ENCODE assay signal across 8 cellular contexts in the genomic region with DNA sequence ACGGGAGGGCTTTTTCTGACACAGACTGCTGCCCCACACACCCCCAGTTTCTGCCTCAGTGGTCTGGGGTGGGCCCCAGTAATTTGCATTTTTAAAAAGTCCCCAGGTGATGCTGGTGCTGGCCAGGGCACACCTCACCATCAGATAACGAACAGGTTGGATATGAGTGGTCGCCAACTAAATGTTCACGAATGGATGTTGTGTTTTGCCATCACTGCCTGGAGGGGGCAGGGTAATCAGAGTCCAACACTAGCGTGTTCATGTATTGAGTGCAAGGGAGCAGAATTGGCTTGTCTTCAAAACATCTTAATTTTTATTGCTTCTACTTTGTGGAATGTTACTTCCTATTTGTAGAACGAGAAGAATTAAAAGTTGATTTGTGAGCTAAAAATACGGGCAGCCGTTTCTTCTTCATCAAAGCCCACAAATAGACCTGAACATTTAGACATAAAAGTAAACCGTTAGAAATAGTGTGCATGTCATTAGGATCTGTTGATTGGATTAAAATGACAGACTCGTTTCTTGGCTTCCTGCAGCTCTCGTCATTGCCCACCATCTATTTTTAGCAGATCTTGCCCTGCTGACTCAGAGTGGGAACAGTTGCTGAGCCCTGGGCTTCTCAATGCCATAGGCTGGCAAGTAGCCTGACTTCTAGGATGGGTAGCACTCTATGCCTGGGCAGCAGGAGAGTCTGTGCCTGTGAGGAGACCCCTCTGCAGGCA. TPM values are rescaled to one million over a fixed set of nuclear protein-coding genes. Genes with fewer than 3 reads are reported as not detected.
DNase-seq lines count a peak whose midpoint lies in the region; ATAC-seq, FAIRE-seq and TF ChIP-seq lines count a peak whose summit lies in the region.

No MANE protein-coding gene starts in this region.

- FAIRE-seq in HepG2 (lab: Jason Lieb, UNC): no peak

- in situ Hi-C loops in HepG2 (cut with HindIII; ENCODE audit: extremely low pct_ligation_motif_present, low pct_unique_long_range_greater_than_20kb): no loop called here

- BruUV-seq in MCF 10A (replicated peaks; lab: Mats Ljungman, UMichigan) (no TSS peak), HepG2 (replicated peaks; lab: Mats Ljungman, UMichigan) (no TSS peak)

- intact Hi-C loops in MCF 10A (cut with micrococcal nuclease): loop anchor here (10.0 kb wide), 1 partner anchor 65 kb away; no protein-coding TSS in a partner anchor
- intact Hi-C loops in HepG2 (cut with micrococcal nuclease; ENCODE audit: unreplicated experiment): no loop called here
- intact Hi-C loops in testis (cut with DNase I; ENCODE audit: low total_unique reads): no loop called here

- no peaks in the 10 kb centered on the region for H3K27me3 ChIP-seq in HepG2 (ENCODE audit: control insufficient read depth in 1 of 2, insufficient read depth in 2 of 2, low read length in 2 of 2)
- no peaks in the 10 kb centered on the region for H3K27me3 ChIP-seq in testis

- no peaks in the 10 kb centered on the region for H3K9me3 Mint-ChIP-seq in T-cell
- H3K9me3 Mint-ChIP-seq in MCF 10A (ENCODE audit: unreplicated experiment): no peaks in the 10 kb centered on the region

- H3K27ac ChIP-seq in HepG2 (ENCODE audit: extremely low read length, insufficient read depth, low read length): no peak overlapping the region
- H3K27ac ChIP-seq in testis: no peak overlapping the region

- TF ChIP-seq EP300 in HepG2 (IDR thresholded peaks at IDR 0.05; ENCODE audit: low read depth in 2 of 2, low read length in 2 of 2): no peak
- TF ChIP-seq EP300 in HepG2 (CRISPR knock-in tag; IDR thresholded peaks at IDR 0.05; ENCODE audit: borderline replicate concordance): no peak

- H3K27ac Mint-ChIP-seq in T-cell: peak overlapping the region; percentile 93
- H3K27ac Mint-ChIP-seq in MCF 10A (ENCODE audit: low read depth, unreplicated experiment): no peak overlapping the region

- H3K9me3 ChIP-seq in HepG2 (ENCODE audit: low read length) (no peaks in the 10 kb centered on the region), testis (no peaks in the 10 kb centered on the region)

- H3K4me2 ChIP-seq in HepG2 (ENCODE audit: low read depth, low read length): no peak overlapping the region

- H3K36me3 Mint-ChIP-seq in T-cell: peaks cover 6% of the 10 kb centered on the region
- peaks cover 5% of the 10 kb centered on the region for H3K36me3 Mint-ChIP-seq in MCF 10A (ENCODE audit: insufficient read depth, unreplicated experiment)

- no peaks in the 10 kb centered on the region for H3K27me3 Mint-ChIP-seq in T-cell
- H3K27me3 Mint-ChIP-seq in MCF 10A (ENCODE audit: insufficient read depth, unreplicated experiment): no peaks in the 10 kb centered on the region

- 97% methylated on average over 11 of the region's 11 CpGs for WGBS in HepG2 (ENCODE audit: low lambda C conversion rate)
- WGBS in testis, 2 donors: 60 to 71% methylated on average over 11 of the region's 11 CpGs

- DNase-seq in AG20443 (ENCODE audit: low spot score) (peak; percentile 86), T-cell (peak in 21 of 34 experiments; percentile 28 to 67 (median 49)), MCF 10A (ENCODE audit: unreplicated experiment) (peak; percentile 70), HepG2 (ENCODE audit: low spot score) (no peak), testis (peak; percentile 60), NCI-H69 (lab: John Stamatoyannopoulos, UW) (no peak)

- no peak overlapping the region for H2AFZ ChIP-seq in HepG2 (ENCODE audit: low read length)

- TF ChIP-seq RAD21 in HepG2 (CRISPR knock-in tag; IDR thresholded peaks at IDR 0.05): no peak

- no peaks in the 10 kb centered on the region for H4K20me1 ChIP-seq in HepG2 (ENCODE audit: insufficient read depth, low read length)

- CTCF ChIA-PET in T-cell (lab: Charles Lee): interaction anchor here (0.6 to 6.3 kb wide), 10 partner anchors 8 to 297 kb away, joined by 3 to 48 read pairs (median 6); no protein-coding TSS in a partner anchor
- CTCF ChIA-PET in MCF 10A (lab: Yijun Ruan, JAX): interaction anchor here (0.7 to 1.3 kb wide), 4 partner anchors 9 to 448 kb away, joined by 3 read pairs; no protein-coding TSS in a partner anchor
- CTCF ChIA-PET in HepG2 (lab: Yijun Ruan, JAX; ENCODE audit: low intra/inter-chr PET ratio, low total read pairs): no interaction called here

- TF ChIP-seq POLR2A in HepG2 (IDR thresholded peaks at IDR 0.05; ENCODE audit: insufficient read depth in 1 of 2, low read depth in 2 of 2, low read length in 2 of 2) (no peak), testis (IDR thresholded peaks at IDR 0.05) (no peak)

- no peak overlapping the region for H3K9ac ChIP-seq in HepG2 (ENCODE audit: insufficient read depth, low read depth, low read length)

- H3K4me3 ChIP-seq in HepG2 (replicated peaks in 1 of 3; ENCODE audit: insufficient read depth in 1 of 3, low read depth in 2 of 3, low read length in 3 of 3) (no peak overlapping the region), testis (no peak overlapping the region)

- POLR2A ChIA-PET in T-cell (lab: Charles Lee) (interaction anchor here in 1 of 2 donors (0.5 to 0.6 kb wide), 2 partner anchors 14 to 45 kb away, joined by 3 to 4 read pairs; no protein-coding TSS in a partner anchor), MCF 10A (lab: Yijun Ruan, JAX) (interaction anchor here (1.0 to 1.5 kb wide), 2 partner anchors 21 to 44 kb away, joined by 3 to 5 read pairs; no protein-coding TSS in a partner anchor), HepG2 (lab: Yijun Ruan, JAX) (no interaction called here)

- H3K36me3 ChIP-seq in HepG2 (replicated peaks in 1 of 2; ENCODE audit: control insufficient read depth in 1 of 2, insufficient read depth in 2 of 2, low read length in 2 of 2) (no peaks in the 10 kb centered on the region), testis (ENCODE audit: low read depth, missing control alignments) (no peaks in the 10 kb centered on the region)

- peak; percentile 58 for ATAC-seq in GM19043 (IDR thresholded peaks at IDR 0.05; ENCODE audit: low read depth, unreplicated experiment)
- peak; percentile 59 for ATAC-seq in HG03342 (IDR thresholded peaks at IDR 0.05; ENCODE audit: unreplicated experiment)
- peak; percentile 71 to 83 (median 76) for ATAC-seq in T-cell (replicated peaks in 1 of 4)
- ATAC-seq in HepG2: peak; percentile 49; the same call in 2 of the 3 replicates

- TF ChIP-seq CTCF in MCF 10A (IDR thresholded peaks at IDR 0.05; ENCODE audit: unreplicated experiment) (no peak), HepG2 (CRISPR knock-in tag; IDR thresholded peaks at IDR 0.05) (peak; percentile 34), testis (IDR thresholded peaks at IDR 0.05) (peak in 1 of 3 experiments; percentile 1)

- H3K4me1 ChIP-seq in HepG2 (ENCODE audit: insufficient read depth, low read length) (0 out of 2 replicates have a peak, but pooled peaks cover 3% of the 10 kb centered on the region), testis (peaks cover 43% of the 10 kb centered on the region)

- peaks cover 92 to 97% (median 95%) of the 10 kb centered on the region in 3 donors for H3K4me1 Mint-ChIP-seq in T-cell
- H3K4me1 Mint-ChIP-seq in MCF 10A (ENCODE audit: insufficient read depth, unreplicated experiment): peaks cover 7% of the 10 kb centered on the region

- H3K79me2 ChIP-seq in HepG2 (ENCODE audit: insufficient read depth, low read length): no peaks in the 10 kb centered on the region

- peak overlapping the region; percentile 6 to 73 (median 56) for H3K4me3 Mint-ChIP-seq in T-cell
- no peak overlapping the region for H3K4me3 Mint-ChIP-seq in MCF 10A (ENCODE audit: unreplicated experiment)

TF ChIP-seq in HepG2, 621 proteins besides CTCF, POLR2A, EP300 and RAD21:
- TF ChIP-seq ARNT (IDR thresholded peaks at IDR 0.05) (no peak), STAG1 (CRISPR knock-in tag; IDR thresholded peaks at IDR 0.05) (0 out of 2 replicates have a peak, but pooled peaks have one; percentile 15)

RNA-seq across cellular contexts. Expression of gene NCK2, which starts 45.2 kb away (rescaled TPM):
- total RNA-seq in T-cell (100 to 1,000 TPM in 4 of 5 donors, 10 to 100 TPM in 1; 97.7 to 154 (median 120) TPM), MCF 10A (2022) (35.3 and 36.5 TPM in 2 replicates), HepG2 (2016; rRNA removed; fragmentation: Illumina TruSeq; extraction: Trizol) (21.3 and 23.5 TPM in 2 replicates), testis (100 to 1,000 TPM; 105 to 168 TPM)
- 20.1 and 23.4 TPM in 2 replicates for total RNA-seq in HepG2 (2016; cell fraction: cytosol; rRNA removed; fragmentation: Illumina TruSeq; extraction: Trizol; ENCODE audit: low read depth)
- total RNA-seq in HepG2 (2016; cell fraction: insoluble cytoplasmic fraction; rRNA removed; fragmentation: Illumina TruSeq; extraction: Trizol): 17.9 and 25.3 TPM in 2 replicates
- 50.5 and 50.9 TPM in 2 replicates for total RNA-seq in HepG2 (2016; cell fraction: membrane; rRNA removed; fragmentation: Illumina TruSeq; extraction: Trizol)
- 12.0 and 12.1 TPM in 2 replicates for total RNA-seq in HepG2 (2016; cell fraction: nucleus; rRNA removed; fragmentation: Illumina TruSeq; extraction: Trizol)
- polyA plus RNA-seq in HepG2 (2011; rRNA removed) (14.8 and 19.5 TPM in 2 replicates), testis (ENCODE audit: insufficient read depth, low read depth, low replicate concordance) (67.7 TPM)
- polyA plus RNA-seq in HepG2 (2011; cell fraction: cytosol; rRNA removed): 21.4 and 24.5 TPM in 2 replicates
- polyA plus RNA-seq in HepG2 (2011; cell fraction: nucleus; rRNA removed): 8.9 and 9.7 TPM in 2 replicates
- 20.9 and 25.1 TPM in 2 replicates for polyA plus RNA-seq in HepG2 (2012)
- polyA plus RNA-seq in HepG2 (2016; cell fraction: cytosol; fragmentation: Illumina TruSeq; extraction: Trizol; ENCODE audit: low read depth): 30.8 and 31.3 TPM in 2 replicates
- polyA plus RNA-seq in HepG2 (2016; cell fraction: insoluble cytoplasmic fraction; fragmentation: Illumina TruSeq; extraction: Trizol; ENCODE audit: low read depth): 24.5 and 29.7 TPM in 2 replicates
- polyA plus RNA-seq in HepG2 (2016; cell fraction: membrane; fragmentation: Illumina TruSeq; extraction: Trizol; ENCODE audit: low read depth): 53.4 and 56.8 TPM in 2 replicates
- 18.9 and 21.5 TPM in 2 replicates for polyA plus RNA-seq in HepG2 (2016; cell fraction: nucleus; fragmentation: Illumina TruSeq; extraction: Trizol; ENCODE audit: insufficient read depth, low read depth)
- 4.0 and 18.1 TPM in 2 replicates for polyA minus RNA-seq in HepG2 (2011; rRNA and poly(A)+ RNA removed; ENCODE audit: low replicate concordance)
- polyA minus RNA-seq in HepG2 (2011; cell fraction: cytosol; rRNA and poly(A)+ RNA removed): 9.8 and 11.4 TPM in 2 replicates
- polyA minus RNA-seq in HepG2 (2011; cell fraction: nucleus; rRNA and poly(A)+ RNA removed): 9.0 and 11.7 TPM in 2 replicates

Comparison
In these comparisons a context has a peak if more than half of its experiments do, and no peak if none do; other contexts are left out.
1. DNase-seq: peak in AG20443 (single experiment), T-cell (21 of 34), MCF 10A (single experiment) and testis (single experiment); none in HepG2 (single experiment) and NCI-H69 (single experiment).
2. Peak in every context shown above with its lines, with median percentiles within 50 percentile points of each other: ATAC-seq.